8 cellular contexts compared by ENCODE assay signal in the genomic region with DNA sequence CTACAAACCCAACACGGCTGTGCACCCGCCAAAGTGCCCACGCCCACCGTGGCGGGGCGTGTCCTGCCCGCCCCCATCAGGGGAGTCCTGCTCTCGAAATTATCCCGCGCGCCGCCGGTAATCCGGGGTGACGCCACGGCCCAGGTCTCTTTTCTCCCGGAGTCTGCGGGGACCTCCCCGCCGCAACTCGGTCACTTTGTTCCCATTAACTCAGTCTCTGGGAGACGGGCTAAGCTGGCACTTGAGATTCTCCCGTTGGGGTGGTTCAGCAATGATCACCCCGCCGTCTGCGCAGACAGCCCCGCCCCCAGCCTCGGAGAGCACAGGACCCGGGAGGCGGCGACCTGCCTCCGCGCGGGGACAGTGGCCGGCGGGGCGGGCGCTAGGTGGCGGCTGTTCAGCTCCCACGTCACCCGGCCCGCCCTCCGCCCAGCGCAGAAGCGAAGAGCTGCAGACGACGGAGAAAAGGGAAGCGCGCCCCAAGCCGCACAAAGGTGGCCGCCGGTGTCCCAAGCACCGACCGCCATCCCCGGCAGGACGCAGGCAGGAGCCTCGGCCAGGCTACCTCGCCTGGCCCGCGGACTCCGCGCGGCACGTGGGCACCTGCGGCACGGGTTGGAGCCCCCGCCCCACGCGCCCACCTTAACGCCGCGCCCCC. TPM values are rescaled to one million over a fixed set of nuclear protein-coding genes. Genes with fewer than 3 reads are reported as not detected.
DNase-seq lines count a peak whose midpoint lies in the region; ATAC-seq and TF ChIP-seq lines count a peak whose summit lies in the region.

No MANE protein-coding gene starts in this region.

- peak overlapping the region; percentile 82 for H3K4me2 ChIP-seq in DOHH2 (ENCODE audit: low read length)

- TF ChIP-seq CTCF in DOHH2 (IDR thresholded peaks at IDR 0.05; ENCODE audit: low read depth, low read length, poor library complexity, severe bottlenecking): peak; percentile 36
- peak; percentile 20; the same call in 1 of the 2 replicates for TF ChIP-seq CTCF in RWPE1 (conservative IDR thresholded peaks at IDR 0.05; ENCODE audit: low read depth)
- peak; percentile 36 for TF ChIP-seq CTCF in osteocyte (IDR thresholded peaks at IDR 0.05)
- TF ChIP-seq CTCF in tibial nerve (IDR thresholded peaks at IDR 0.05): peak in 3 of 5 experiments; percentile 26 to 29 (median 27)

- no peaks in the 10 kb centered on the region; the same call in 1 of the 2 replicates for H3F3A ChIP-seq in DOHH2 (ENCODE audit: control insufficient read depth, insufficient read depth)

- H3K79me2 ChIP-seq in DOHH2 (ENCODE audit: control insufficient read depth, low read length): no peaks in the 10 kb centered on the region

- H3K4me1 ChIP-seq in DOHH2 (ENCODE audit: control insufficient read depth, low read length): peaks cover 19% of the 10 kb centered on the region
- peaks cover 26% of the 10 kb centered on the region for H3K4me1 ChIP-seq in HUES64 (ENCODE audit: insufficient read depth, low read length)
- H3K4me1 ChIP-seq in tibial nerve: peaks cover 0 to 28% (median 5%) of the 10 kb centered on the region in 4 donors

- H3K9me3 ChIP-seq in DOHH2 (ENCODE audit: control insufficient read depth, insufficient read depth, low read length) (no peaks in the 10 kb centered on the region), HUES64 (ENCODE audit: insufficient read depth, low read depth, low read length) (no peaks in the 10 kb centered on the region), tibial nerve (no peaks in the 10 kb centered on the region)

- H3K27ac Mint-ChIP-seq in osteocyte (ENCODE audit: unreplicated experiment): no peak overlapping the region

- H3K36me3 Mint-ChIP-seq in osteocyte (ENCODE audit: unreplicated experiment): no peaks in the 10 kb centered on the region

- WGBS in HUES64: under 1% methylated on average over 72 of the region's 72 CpGs
- 0% methylated on average over 5 to 37 of the region's 72 CpGs for WGBS in tibial nerve, 2 donors

- peak overlapping the region; percentile 23 for H3K27ac ChIP-seq in DOHH2 (ENCODE audit: low read depth, low read length)
- H3K27ac ChIP-seq in HUES64 (ENCODE audit: low read depth, low read length): no peak overlapping the region
- no peak overlapping the region for H3K27ac ChIP-seq in RWPE1
- peak overlapping the region in 3 of 4 donors; percentile 64 to 96 (median 83) for H3K27ac ChIP-seq in tibial nerve

- POLR2A ChIA-PET in RWPE1 (lab: Yijun Ruan, JAX; ENCODE audit: low non-redundant PET): interaction anchor here (1.1 kb wide), 1 partner anchor 27 kb away, joined by 3 read pairs; no protein-coding TSS in a partner anchor

- CTCF ChIA-PET in RWPE1 (lab: Yijun Ruan, JAX): interaction anchor here (0.5 to 1.2 kb wide), 5 partner anchors 32 to 1926 kb away, joined by 3 to 5 read pairs (median 4); a partner anchor contains a TSS

- H3K27me3 Mint-ChIP-seq in osteocyte (ENCODE audit: unreplicated experiment): peaks cover 71% of the 10 kb centered on the region

- peaks cover 12% of the 10 kb centered on the region for H3K4me1 Mint-ChIP-seq in osteocyte (ENCODE audit: unreplicated experiment)

- TF ChIP-seq EP300 in tibial nerve (IDR thresholded peaks at IDR 0.05): peak in 1 of 2 donors; percentile 43

- H3K4me3 Mint-ChIP-seq in osteocyte (ENCODE audit: unreplicated experiment): peak overlapping the region; percentile 76

- no peaks in the 10 kb centered on the region for H3K9me3 Mint-ChIP-seq in osteocyte (ENCODE audit: unreplicated experiment)

- H3K4me3 ChIP-seq in DOHH2 (ENCODE audit: low read length) (peak overlapping the region; percentile 84), HUES64 (ENCODE audit: low read length) (peak overlapping the region; percentile 51), tibial nerve (peak overlapping the region; percentile 56 to 91 (median 84))

- 0 out of 2 replicates have a peak overlapping the region, but pooled peaks have one; percentile 1 for H3K9ac ChIP-seq in HUES64 (ENCODE audit: low read depth, low read length)

- H3K27me3 ChIP-seq in DOHH2 (ENCODE audit: control insufficient read depth, low read length): peaks cover 25% of the 10 kb centered on the region
- H3K27me3 ChIP-seq in HUES64 (ENCODE audit: insufficient read depth, low read length): peaks cover 83% of the 10 kb centered on the region
- peaks cover 0 to 13% of the 10 kb centered on the region in 2 donors for H3K27me3 ChIP-seq in tibial nerve

- H4K20me1 ChIP-seq in DOHH2 (ENCODE audit: control insufficient read depth, insufficient read depth, low read depth, low read length): no peaks in the 10 kb centered on the region

- peak; percentile 82 for ATAC-seq in GM21526 (IDR thresholded peaks at IDR 0.05; ENCODE audit: low FRiP score, unreplicated experiment)

- no peaks in the 10 kb centered on the region for H3K9me2 ChIP-seq in DOHH2 (replicated peaks; ENCODE audit: control insufficient read depth, low read length)

- H3K36me3 ChIP-seq in DOHH2 (ENCODE audit: control insufficient read depth, low read length): no peaks in the 10 kb centered on the region
- H3K36me3 ChIP-seq in HUES64 (ENCODE audit: insufficient read depth, low read length): no peaks in the 10 kb centered on the region
- H3K36me3 ChIP-seq in tibial nerve: no peaks in the 10 kb centered on the region

- peak; percentile 23 for DNase-seq in RWPE1 (ENCODE audit: low spot score)
- peak; percentile 85 for DNase-seq in activated T-helper 9 cell treated with anti-CD3 and anti-CD28 coated beads, Interleukin-2, amount 50 U/mL, for 16 hours (ENCODE audit: low read depth)
- peak; percentile 68 for DNase-seq in glomerular visceral epithelial cell (ENCODE audit: extremely low spot score)
- DNase-seq in osteocyte (ENCODE audit: extremely low spot score, unreplicated experiment): no peak
- peak; percentile 56 to 57 for DNase-seq in tibial nerve (ENCODE audit: low spot score in 2 of 2)

- peak in 1 of 2 donors; percentile 60 for TF ChIP-seq POLR2A in tibial nerve (IDR thresholded peaks at IDR 0.05)

RNA-seq across cellular contexts. Expression of a gene that starts 31.5 kb away (rescaled TPM):
- polyA plus RNA-seq in HUES64 (2013, experiment 1 of 2): 170 TPM
- 180 TPM for polyA plus RNA-seq in HUES64 (2013, experiment 2 of 2)
- total RNA-seq in osteocyte: 132 and 134 TPM in 2 replicates
- total RNA-seq in tibial nerve: 100 to 1,000 TPM in 3 of 4 donors, 10 to 100 TPM in 1; 99.8 to 155 (median 118) TPM

RNA-seq across cellular contexts. Expression of a gene that starts 55.8 kb away (rescaled TPM):
- 14.2 TPM for polyA plus RNA-seq in HUES64 (2013, experiment 1 of 2)
- polyA plus RNA-seq in HUES64 (2013, experiment 2 of 2): 11.6 TPM
- total RNA-seq in osteocyte (90.3 and 103 TPM in 2 replicates), tibial nerve (10 to 100 TPM; 23.2 to 30.0 (median 29.6) TPM)

Comparison
In these comparisons a context has a peak if more than half of its experiments do, and no peak if none do; other contexts are left out.
1. H3K27ac ChIP-seq: peak in DOHH2 (single experiment) and tibial nerve (3 of 4); none in HUES64 (single experiment) and RWPE1 (single experiment).
2. Peak in every context shown above with its lines, with median percentiles within 50 percentile points of each other: H3K4me3 ChIP-seq and CTCF ChIP-seq.